18 cellular contexts compared by ENCODE assay signal in the genomic region with DNA sequence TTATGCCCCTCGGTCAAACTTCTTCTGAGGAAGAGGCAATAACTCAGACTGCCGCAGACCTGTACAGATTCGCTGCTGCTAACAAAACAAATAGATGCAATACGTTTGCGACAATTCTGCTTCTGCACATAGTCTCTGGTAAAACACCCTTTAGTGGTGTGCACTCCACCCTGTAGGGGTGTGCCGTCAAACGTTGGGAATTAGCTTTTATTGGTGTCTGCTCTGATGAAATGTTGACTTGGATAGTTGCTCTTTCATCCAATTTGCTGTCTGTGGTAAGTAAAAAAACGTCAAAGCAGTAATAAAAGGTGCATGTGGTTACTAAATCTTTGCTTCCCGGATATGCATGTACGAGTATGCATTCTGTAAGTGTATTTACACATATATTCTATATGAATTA.
A peak's percentile ranks its signal among the peaks of the same experiment; 100 is the strongest.
DNase-seq lines count a peak whose midpoint lies in the region; ATAC-seq, FAIRE-seq and TF ChIP-seq lines count a peak whose summit lies in the region.
"Had no signal": no experiment of that assay in that cellular context is flagged by ENCODE, and none has a peak within 500 bp of the region (broad histone marks: within the 10 kb centered on the region; RNA-seq: fewer than 3 reads in every experiment).

No MANE protein-coding gene starts in this region.

- DNase-seq in NCI-H748 (lab: John Stamatoyannopoulos, UW; ENCODE audit: unreplicated experiment) (peak; percentile 28), NCI-H748 treated with DMSO at 0.1 percent for 48 hours (lab: John Stamatoyannopoulos, UW) (no peak), fibroblast of villous mesenchyme (ENCODE audit: low read depth) (peak; percentile 81), neural progenitor cell (ENCODE audit: low spot score) (no peak), brain microvascular endothelial cell (no peak), pancreas (no peak), C1 segment of cervical spinal cord (lab: John Stamatoyannopoulos, UW) (no peak)
- DNase-seq: Calu3; CD4-positive, CD25-positive, alpha-beta regulatory T cell; DMS 273 treated with DMSO at 0.1 percent for 48 hours; GM23248 had no signal

- no peak overlapping the region for H3K4me3 ChIP-seq in fibroblast of villous mesenchyme (ENCODE audit: low read depth, low read length)
- no peak overlapping the region for H3K4me3 ChIP-seq in neural progenitor cell
- no peak overlapping the region for H3K4me3 ChIP-seq in brain microvascular endothelial cell (ENCODE audit: low read depth, low read length)
- H3K4me3 ChIP-seq in pancreas, result no peak overlapping the region
- H3K4me3 ChIP-seq: BLaER1, GM12878, GM23248 had no signal

- in situ Hi-C loops in brain microvascular endothelial cell (cut with HindIII; ENCODE audit: low pct_ligation_motif_present, low sequenced_read_pairs), result no loop called here

- FAIRE-seq in pancreas (lab: Jason Lieb, UNC), result no peak
- FAIRE-seq: GM12878, GM18507, H54 had no signal

- H3K27ac ChIP-seq in neural progenitor cell, result no peak overlapping the region
- no peak overlapping the region for H3K27ac ChIP-seq in brain microvascular endothelial cell
- no peak overlapping the region for H3K27ac ChIP-seq in pancreas
- H3K27ac ChIP-seq: 22Rv1, BLaER1, GM23248, HL-60 had no signal

- 81 to 86% methylated on average over 10 of the region's 10 CpGs for WGBS in pancreas, 2 donors

- no peaks in the 10 kb centered on the region for H3K9me3 Mint-ChIP-seq in neural progenitor cell

- ATAC-seq in pancreas, result no peak
- ATAC-seq: GM12878, HCT116 had no signal

- peaks cover 23% of the 10 kb centered on the region for H3K4me1 ChIP-seq in neural progenitor cell
- no peaks in the 10 kb centered on the region for H3K4me1 ChIP-seq in pancreas
- H3K4me1 ChIP-seq: BLaER1 had no signal

- intact Hi-C loops in pancreas (cut with DNase I), result no loop called here

- H2AFZ ChIP-seq in neural progenitor cell (replicated peaks), result peak overlapping the region; percentile 52
- H2AFZ ChIP-seq: GM23248 had no signal

- H3K27me3 ChIP-seq in neural progenitor cell, result no peaks in the 10 kb centered on the region
- no peaks in the 10 kb centered on the region for H3K27me3 ChIP-seq in brain microvascular endothelial cell (replicated peaks)
- no peaks in the 10 kb centered on the region for H3K27me3 ChIP-seq in pancreas
- H3K27me3 ChIP-seq: BLaER1 had no signal

- no peak overlapping the region for H3K4me2 ChIP-seq in neural progenitor cell
- H3K4me2 ChIP-seq: BLaER1 had no signal

- H3K36me3 ChIP-seq in neural progenitor cell (no peaks in the 10 kb centered on the region), brain microvascular endothelial cell (replicated peaks) (no peaks in the 10 kb centered on the region), pancreas (no peaks in the 10 kb centered on the region)
- H3K36me3 ChIP-seq: BLaER1 had no signal

- no peaks in the 10 kb centered on the region for H3K79me2 ChIP-seq in neural progenitor cell (ENCODE audit: low read depth)

- H3K27me3 Mint-ChIP-seq in neural progenitor cell (ENCODE audit: insufficient read depth, low read depth), result no peaks in the 10 kb centered on the region

- peaks cover 2% of the 10 kb centered on the region for H3K36me3 Mint-ChIP-seq in neural progenitor cell
- H3K36me3 Mint-ChIP-seq: CD4-positive, CD25-positive, alpha-beta regulatory T cell had no signal

- no peak overlapping the region for H3K9ac ChIP-seq in neural progenitor cell
- H3K9ac ChIP-seq: BLaER1, GM23248 had no signal

- no peaks in the 10 kb centered on the region for H4K20me1 ChIP-seq in neural progenitor cell (ENCODE audit: low read depth)
- H4K20me1 ChIP-seq: BLaER1 had no signal

- H3K4me1 Mint-ChIP-seq in neural progenitor cell, result peaks cover 13% of the 10 kb centered on the region
- H3K4me1 Mint-ChIP-seq: CD4-positive, CD25-positive, alpha-beta regulatory T cell had no signal

- no peak overlapping the region for H3K4me3 Mint-ChIP-seq in neural progenitor cell
- H3K4me3 Mint-ChIP-seq: CD4-positive, CD25-positive, alpha-beta regulatory T cell had no signal

- peaks cover 18% of the 10 kb centered on the region for H3F3A ChIP-seq in neural progenitor cell (ENCODE audit: low read depth)

- TF ChIP-seq CTCF in fibroblast of villous mesenchyme (IDR thresholded peaks at IDR 0.05; ENCODE audit: insufficient read depth, low read depth, low read length) (no peak), neural progenitor cell (IDR thresholded peaks at IDR 0.05) (no peak), brain microvascular endothelial cell (IDR thresholded peaks at IDR 0.05; ENCODE audit: low read depth, low read length, missing control alignments) (no peak), pancreas (IDR thresholded peaks at IDR 0.05) (no peak)

- H3K9me3 ChIP-seq in neural progenitor cell (ENCODE audit: low read depth) (no peaks in the 10 kb centered on the region), pancreas (no peaks in the 10 kb centered on the region)
- H3K9me3 ChIP-seq: BLaER1 had no signal

- no peak overlapping the region for H3K27ac Mint-ChIP-seq in neural progenitor cell
- H3K27ac Mint-ChIP-seq: CD4-positive, CD25-positive, alpha-beta regulatory T cell had no signal

Comparison
In these comparisons a context has a peak if more than half of its experiments do, and no peak if none do; other contexts are left out.
1. DNase-seq: peak in NCI-H748 (single experiment) and fibroblast of villous mesenchyme (single experiment); none in NCI-H748 treated with DMSO at 0.1 percent for 48 hours (single experiment), neural progenitor cell (single experiment), brain microvascular endothelial cell (single experiment), pancreas (0 of 6) and C1 segment of cervical spinal cord (0 of 14).